ENCODE assay signal across 8 cellular contexts in genomic region chr2:10835052-10835970, GRCh38.
DNase-seq lines count a peak whose midpoint lies in the region; ATAC-seq lines count a peak whose summit lies in the region.

No MANE protein-coding gene starts in this region.

- DNase-seq in COLO829 (ENCODE audit: low spot score): peak; percentile 24
- peak; percentile 42 to 47 for DNase-seq in Kasumi-1 (lab: John Stamatoyannopoulos, UW)
- DNase-seq in SW480 (ENCODE audit: low spot score): peak; percentile 70
- DNase-seq in adipocyte (ENCODE audit: low read depth): peak; percentile 74
- peak; percentile 91 for DNase-seq in iPS-NIHi11 (ENCODE audit: low spot score)
- peak; percentile 67 to 77 (median 74) for DNase-seq in stimulated activated CD4-positive, alpha-beta T cell treated with anti-CD3 and anti-CD28 coated beads, Interleukin-1b, Interleukin-23, amount 100 ng/mL, for 24 hours (ENCODE audit: low read depth in 4 of 4, low spot score in 1 of 4)

- no peaks in the 10 kb centered on the region for H3K36me3 ChIP-seq in adipocyte (ENCODE audit: control insufficient read depth, insufficient read depth, low read length, severe bottlenecking)

- peaks cover 7% of the 10 kb centered on the region for H3K9me3 ChIP-seq in adipocyte (ENCODE audit: control insufficient read depth, low read length)

- peak; percentile 70 for ATAC-seq in GM21390 (IDR thresholded peaks at IDR 0.05; ENCODE audit: unreplicated experiment)
- no peak for ATAC-seq in HG03280 (IDR thresholded peaks at IDR 0.05; ENCODE audit: unreplicated experiment)

- H3K4me3 ChIP-seq in adipocyte (ENCODE audit: low read length): no peak overlapping the region

- H3K27me3 ChIP-seq in adipocyte (replicated peaks; ENCODE audit: control insufficient read depth, insufficient read depth, low read length): peaks cover 66% of the 10 kb centered on the region

- no peak overlapping the region for H3K9ac ChIP-seq in adipocyte (ENCODE audit: low read length)

- H3K4me1 ChIP-seq in adipocyte (ENCODE audit: control insufficient read depth, insufficient read depth, low read length): no peaks in the 10 kb centered on the region

Comparison
In these comparisons a context has a peak if more than half of its experiments do, and no peak if none do; other contexts are left out.
1. DNase-seq: peak in every context shown above with its lines; median percentile 91 in iPS-NIHi11; 74 in adipocyte; 74 in stimulated activated CD4-positive, alpha-beta T cell treated with anti-CD3 and anti-CD28 coated beads, Interleukin-1b, Interleukin-23, amount 100 ng/mL, for 24 hours; 70 in SW480; 44 in Kasumi-1; 24 in COLO829.